ENCODE assay signal across 1 cellular context in the genomic region with DNA sequence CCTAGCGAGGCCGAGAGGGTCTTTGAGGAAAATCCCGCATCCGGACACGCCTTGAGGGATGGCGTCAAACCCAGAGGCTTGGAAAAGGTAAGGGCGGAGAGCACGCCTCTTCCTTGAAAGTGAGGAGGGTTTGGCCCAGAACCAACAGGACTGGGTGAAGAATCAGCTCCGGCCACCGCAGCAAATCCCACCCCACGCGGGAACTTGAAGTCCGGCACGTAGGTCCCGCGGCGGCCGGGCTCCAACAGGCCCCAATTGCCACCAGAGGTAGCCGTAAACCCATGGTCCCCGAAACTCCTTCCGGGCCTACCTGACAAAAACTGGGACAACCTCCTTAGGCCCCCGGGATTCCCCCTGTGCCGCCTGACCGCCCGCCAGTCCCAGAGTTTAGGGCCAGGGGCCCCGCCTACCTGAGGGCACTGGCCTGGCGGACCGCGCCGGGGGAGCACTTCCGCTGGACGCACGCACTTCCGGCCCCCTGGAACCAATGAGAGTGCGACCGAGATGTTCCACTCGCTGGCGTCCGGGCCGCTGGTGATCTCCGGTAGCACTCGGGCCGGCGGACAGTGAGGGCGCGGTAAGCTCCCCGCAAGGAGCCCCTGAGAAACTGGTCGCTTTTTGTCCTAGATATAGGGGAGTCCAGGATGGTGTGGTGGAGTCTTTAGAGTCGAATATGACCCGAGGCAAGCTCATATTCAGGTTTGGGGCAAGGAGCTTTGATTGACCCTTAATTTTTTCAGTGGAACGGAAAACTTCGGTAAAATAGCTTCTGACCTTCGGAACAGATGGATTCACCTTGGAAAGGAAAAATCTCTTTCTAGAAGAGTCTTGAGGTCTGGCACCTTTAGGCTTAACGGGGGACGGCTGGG.
TF ChIP-seq lines count a peak whose summit lies in the region.

Gene LZIC (minus strand): TSS at position 453 of the 869 bp plus-strand sequence. CDS start 6,772 bp downstream, outside the sequence.
Gene NMNAT1 (plus strand): TSS at position 537 of the 869 bp plus-strand sequence. CDS start 28,599 bp downstream, outside the sequence.

TF ChIP-seq in HepG2, 621 proteins besides CTCF, POLR2A, EP300 and RAD21 (continued from another document):
- TF ChIP-seq ZNF512B (CRISPR knock-in tag; IDR thresholded peaks at IDR 0.05; ENCODE audit: borderline replicate concordance) (peak; percentile 41; the same call in 1 of the 2 replicates), SMAD9 (CRISPR knock-in tag; IDR thresholded peaks at IDR 0.05) (no peak), ARNTL (CRISPR knock-in tag; IDR thresholded peaks at IDR 0.05) (peak; percentile 53; the same call in 1 of the 2 replicates), PRMT3 (CRISPR knock-in tag; IDR thresholded peaks at IDR 0.05; ENCODE audit: borderline replicate concordance, low read depth) (no peak; the same call in 1 of the 2 replicates), BORCS8-MEF2B (CRISPR knock-in tag; IDR thresholded peaks at IDR 0.05) (peak; percentile 69), ZFP91 (CRISPR knock-in tag; IDR thresholded peaks at IDR 0.05; ENCODE audit: borderline replicate concordance) (peak; percentile 95), ATF7-NPFF (CRISPR knock-in tag; IDR thresholded peaks at IDR 0.05; ENCODE audit: low read depth) (0 out of 2 replicates have a peak, but pooled peaks have one; percentile 76), PHB2 (IDR thresholded peaks at IDR 0.05; ENCODE audit: partially characterized antibody) (no peak), ASH2L (IDR thresholded peaks at IDR 0.05; ENCODE audit: insufficient read length, low read depth, low read length) (peak; percentile 96), NFKB2 (CRISPR knock-in tag; IDR thresholded peaks at IDR 0.05; ENCODE audit: borderline replicate concordance) (peak; percentile 87; the same call in 1 of the 2 replicates), PBX2 (CRISPR knock-in tag; IDR thresholded peaks at IDR 0.05) (no peak), ZBTB8A (CRISPR knock-in tag; IDR thresholded peaks at IDR 0.05; ENCODE audit: borderline replicate concordance, low read depth) (peak; percentile 95), RBM39 (IDR thresholded peaks at IDR 0.05; ENCODE audit: low read depth, low read length, poor library complexity, severe bottlenecking) (peak; percentile 95), EED (CRISPR knock-in tag; IDR thresholded peaks at IDR 0.05) (peak; percentile 79), ZFP1 (CRISPR knock-in tag; IDR thresholded peaks at IDR 0.05) (peak; percentile 70; the same call in 1 of the 2 replicates), SNAI1 (CRISPR knock-in tag; IDR thresholded peaks at IDR 0.05; ENCODE audit: borderline replicate concordance) (no peak), MLXIP (CRISPR knock-in tag; IDR thresholded peaks at IDR 0.05; ENCODE audit: borderline replicate concordance) (no peak), ZNF180 (CRISPR knock-in tag; IDR thresholded peaks at IDR 0.05; ENCODE audit: borderline replicate concordance, low read depth) (no peak), KDM4B (CRISPR knock-in tag; IDR thresholded peaks at IDR 0.05) (peak; percentile 75; the same call in 1 of the 2 replicates), ARID5B (CRISPR knock-in tag; IDR thresholded peaks at IDR 0.05) (peak; percentile 73), ZNF430 (CRISPR knock-in tag; IDR thresholded peaks at IDR 0.05) (peak; percentile 92; the same call in 1 of the 2 replicates), U2AF1 (optimal IDR thresholded peaks at IDR 0.05; ENCODE audit: low read depth, low read length) (peak; percentile 54)
- TF ChIP-seq, protein P1, sequence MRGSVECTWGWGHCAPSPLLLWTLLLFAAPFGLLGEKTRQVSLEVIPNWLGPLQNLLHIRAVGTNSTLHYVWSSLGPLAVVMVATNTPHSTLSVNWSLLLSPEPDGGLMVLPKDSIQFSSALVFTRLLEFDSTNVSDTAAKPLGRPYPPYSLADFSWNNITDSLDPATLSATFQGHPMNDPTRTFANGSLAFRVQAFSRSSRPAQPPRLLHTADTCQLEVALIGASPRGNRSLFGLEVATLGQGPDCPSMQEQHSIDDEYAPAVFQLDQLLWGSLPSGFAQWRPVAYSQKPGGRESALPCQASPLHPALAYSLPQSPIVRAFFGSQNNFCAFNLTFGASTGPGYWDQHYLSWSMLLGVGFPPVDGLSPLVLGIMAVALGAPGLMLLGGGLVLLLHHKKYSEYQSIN (CRISPR knock-in tag; IDR thresholded peaks at IDR 0.05; ENCODE audit: borderline replicate concordance), result no peak
